In genomic region chr14:35808658-35809563, GRCh38 we compare ENCODE assay signal across 8 cellular contexts. TPM values are rescaled to one million over a fixed set of nuclear protein-coding genes. Genes with fewer than 3 reads are reported as not detected.
DNase-seq lines count a peak whose midpoint lies in the region; FAIRE-seq and TF ChIP-seq lines count a peak whose summit lies in the region.
"Not testable (repeated sequence)": the region's sequence is repeated elsewhere in the genome, so short reads cannot be mapped to it uniquely, and the experiment has no call there.

RALGAPA1 (minus strand) TSS chr14:35809295; CDS start chr14:35808835, 460 bp downstream.

- H3K9ac ChIP-seq in neuronal stem cell (ENCODE audit: low read depth, low read length, poor library complexity) = peak within 1 kb of the TSS; percentile 91

- H2AFZ ChIP-seq in neuronal stem cell (ENCODE audit: low read length) = peak within 1 kb of the TSS; percentile 97

- H2BK15ac ChIP-seq in neuronal stem cell (ENCODE audit: low read length) = not testable (repeated sequence)

- peaks cover 28% of the 10 kb centered on the region for H3K4me1 Mint-ChIP-seq in activated naive CD4-positive, alpha-beta T cell treated with anti-CD3 and anti-CD28 coated beads for 36 hours (ENCODE audit: low read depth)

- H4K8ac ChIP-seq in neuronal stem cell (ENCODE audit: low read depth, low read length) = not testable (repeated sequence)

- no CpG with 5 or more reads among the region's 64 CpGs for WGBS in neuronal stem cell (ENCODE audit: extremely low coverage in 2 of 2, insufficient read length in 2 of 2, insufficient replicate concordance in 1 of 2), 2 donors

- H3K27ac ChIP-seq in neuronal stem cell (replicated peaks; ENCODE audit: low read length) = peak within 1 kb of the TSS; percentile 78

- not testable (repeated sequence) for H3K14ac ChIP-seq in neuronal stem cell (ENCODE audit: low read length)

- not testable (repeated sequence) for H2BK5ac ChIP-seq in neuronal stem cell (ENCODE audit: low read length)

- CTCF ChIA-PET in activated naive CD4-positive, alpha-beta T cell treated with anti-CD3 and anti-CD28 coated beads for 36 hours (lab: Charles Lee) = interaction anchor here (0.7 to 1.9 kb wide), 4 partner anchors 13 to 205 kb away, joined by 3 to 7 read pairs (median 4); partner anchors contain the start of gene BRMS1L

- H3K27me3 ChIP-seq in GM06990 (replicated peaks; ENCODE audit: control insufficient read depth, insufficient read depth, low read length); neuronal stem cell (ENCODE audit: control insufficient read depth in 3 of 3, insufficient read depth in 3 of 3, low read depth in 1 of 3, low read length in 3 of 3): not testable (repeated sequence)

- not testable (repeated sequence) for H2BK120ac ChIP-seq in neuronal stem cell (ENCODE audit: low read depth, low read length)

- in situ Hi-C loops in SK-MEL-5 (cut with HindIII; ENCODE audit: low pct_unique_long_range_greater_than_20kb, low sequenced_read_pairs) = not testable (repeated sequence)

- intact Hi-C loops in activated naive CD4-positive, alpha-beta T cell treated with anti-CD3 and anti-CD28 coated beads for 36 hours (cut with micrococcal nuclease) = loop anchor here (1.0 to 5.0 kb wide), 16 partner anchors 10 to 879 kb away; partner anchors contain the start of genes BRMS1L, FAM177A1, INSM2 and NFKBIA

- not testable (repeated sequence) for H3K79me1 ChIP-seq in neuronal stem cell (ENCODE audit: low read depth, low read length)

- peak; percentile 49 for TF ChIP-seq CTCF in GM06990 (IDR thresholded peaks at IDR 0.05; ENCODE audit: insufficient read depth, low read length, poor library complexity, severe bottlenecking)
- TF ChIP-seq CTCF in HFF-Myc (IDR thresholded peaks at IDR 0.05; ENCODE audit: low read depth, low read length, missing control alignments); subcutaneous adipose tissue (IDR thresholded peaks at IDR 0.05; ENCODE audit: low read depth): not testable (repeated sequence)

- not testable (repeated sequence) for H3K23ac ChIP-seq in neuronal stem cell (ENCODE audit: low read depth, low read length, poor library complexity)

- H3K9me3 ChIP-seq in neuronal stem cell (replicated peaks in 1 of 2; ENCODE audit: control insufficient read depth in 2 of 2, insufficient read depth in 1 of 2, low read depth in 1 of 2, low read length in 2 of 2) = not testable (repeated sequence)

- H2AK5ac ChIP-seq in neuronal stem cell (ENCODE audit: low read depth, low read length) = not testable (repeated sequence)

- not testable (repeated sequence) for H3K9me3 Mint-ChIP-seq in activated naive CD4-positive, alpha-beta T cell treated with anti-CD3 and anti-CD28 coated beads for 36 hours

- peak within 1 kb of the TSS; percentile 98 for H3K4me3 Mint-ChIP-seq in activated naive CD4-positive, alpha-beta T cell treated with anti-CD3 and anti-CD28 coated beads for 36 hours

- peak within 1 kb of the TSS; percentile 66 for H3K4me3 ChIP-seq in GM06990 (replicated peaks; ENCODE audit: low read depth, low read length)
- H3K4me3 ChIP-seq in HFF-Myc (replicated peaks; ENCODE audit: low read depth, low read length) = peak within 1 kb of the TSS; percentile 75
- peak within 1 kb of the TSS; percentile 82 to 89 for H3K4me3 ChIP-seq in neuronal stem cell (ENCODE audit: low read length in 2 of 2)

- H3K18ac ChIP-seq in neuronal stem cell (ENCODE audit: low read length) = peak within 1 kb of the TSS; percentile 64

- not testable (repeated sequence) for H2BK12ac ChIP-seq in neuronal stem cell (ENCODE audit: low read length)

- not testable (repeated sequence) for H3K36me3 ChIP-seq in GM06990 (ENCODE audit: control insufficient read depth, insufficient read depth, low read length); neuronal stem cell (replicated peaks in 1 of 2; ENCODE audit: control insufficient read depth in 2 of 2, insufficient read depth in 2 of 2, low read length in 2 of 2)

- peak within 1 kb of the TSS; percentile 77 for H3K4me2 ChIP-seq in neuronal stem cell (ENCODE audit: insufficient read depth, low read length, poor library complexity, severe bottlenecking)

- H3K27me3 Mint-ChIP-seq in activated naive CD4-positive, alpha-beta T cell treated with anti-CD3 and anti-CD28 coated beads for 36 hours (ENCODE audit: low read depth) = not testable (repeated sequence)

- DNase-seq in GM06990 (ENCODE audit: extremely low read depth, insufficient read length) = peak; percentile 92
- DNase-seq in HFF-Myc (ENCODE audit: extremely low read depth, low read depth) = peak; percentile 94
- DNase-seq in MV-4-11 (lab: John Stamatoyannopoulos, UW) = peak; percentile 95
- DNase-seq in SK-MEL-5 (ENCODE audit: low read depth, low spot score) = peak; percentile 96
- peak; percentile 94 for DNase-seq in activated naive CD4-positive, alpha-beta T cell treated with anti-CD3 and anti-CD28 coated beads for 36 hours
- DNase-seq in frontal cortex (ENCODE audit: low spot score in 2 of 2) = peak; percentile 76 to 87
- peak; percentile 92 for DNase-seq in neuronal stem cell (ENCODE audit: low spot score)

- peak within 1 kb of the TSS; percentile 86 for H3K27ac Mint-ChIP-seq in activated naive CD4-positive, alpha-beta T cell treated with anti-CD3 and anti-CD28 coated beads for 36 hours

- H3K4me1 ChIP-seq in neuronal stem cell (ENCODE audit: control insufficient read depth in 2 of 2, insufficient read depth in 1 of 2, low read depth in 1 of 2, low read length in 2 of 2) = not testable (repeated sequence)

- H3K4ac ChIP-seq in neuronal stem cell (ENCODE audit: low read length) = not testable (repeated sequence)

- H3K36me3 Mint-ChIP-seq in activated naive CD4-positive, alpha-beta T cell treated with anti-CD3 and anti-CD28 coated beads for 36 hours (ENCODE audit: low read depth) = not testable (repeated sequence)

- FAIRE-seq in frontal cortex (lab: Jason Lieb, UNC) = not testable (repeated sequence)

- H4K91ac ChIP-seq in neuronal stem cell (ENCODE audit: low read depth, low read length, poor library complexity) = not testable (repeated sequence)

RNA-seq across cellular contexts. Expression of gene RALGAPA1, which starts in this region (rescaled TPM):
- total RNA-seq in SK-MEL-5 (2014; rRNA removed; shearing (Covaris generic)) = 17.0 and 18.7 TPM in 2 replicates
- 7.9 and 10.5 TPM in 2 replicates for polyA plus RNA-seq in SK-MEL-5 (2015; cell fraction: cytosol; rRNA removed)
- 51.9 and 52.8 TPM in 2 replicates for polyA plus RNA-seq in SK-MEL-5 (2015; cell fraction: nucleus; rRNA removed)
- 10 to 100 TPM; 18.6 to 21.0 TPM for total RNA-seq in activated naive CD4-positive, alpha-beta T cell treated with anti-CD3 and anti-CD28 coated beads for 36 hours
- total RNA-seq in frontal cortex (150 TPM), subcutaneous adipose tissue (100 to 1,000 TPM in 1 of 4 donors, 10 to 100 TPM in 3; 48.6 to 104 (median 65.9) TPM)
- 8.0 TPM for polyA plus RNA-seq in neuronal stem cell (2013, experiment 1 of 2)
- polyA plus RNA-seq in neuronal stem cell (2013, experiment 2 of 2) = 8.3 TPM

Comparison
In these comparisons a context has a peak if more than half of its experiments do, and no peak if none do; other contexts are left out.
1. Peak in every context shown above with its lines: DNase-seq, H3K4me3 ChIP-seq and H3K27ac ChIP-seq.